16 cellular contexts compared by ENCODE assay signal in genomic region chr15:67201136-67201535, GRCh38. TPM values are rescaled to one million over a fixed set of nuclear protein-coding genes. Genes with fewer than 3 reads are reported as not detected.
DNase-seq lines count a peak whose midpoint lies in the region; TF ChIP-seq lines count a peak whose summit lies in the region.
"Had no signal": no experiment of that assay in that cellular context is flagged by ENCODE, and none has a peak within 500 bp of the region (broad histone marks: within the 10 kb centered on the region; RNA-seq: fewer than 3 reads in every experiment).

No MANE protein-coding gene starts in this region.

- TF ChIP-seq CTCF in choroid plexus epithelial cell (conservative IDR thresholded peaks at IDR 0.05; ENCODE audit: low read depth, low read length) (no peak), Calu3 (IDR thresholded peaks at IDR 0.05; ENCODE audit: unreplicated experiment) (no peak)

- CTCF ChIA-PET in Calu3 (lab: Charles Lee), result no interaction called here

- no peak overlapping the region for H3K27ac Mint-ChIP-seq in Calu3 (ENCODE audit: unreplicated experiment)
- H3K27ac Mint-ChIP-seq: activated T-helper 2 cell treated with anti-CD3 and anti-CD28 coated beads, Interferon-gamma antibody, Interleukin-2, Interleukin-4, amounts not matched to agents 10 μg/mL and 5 μg/mL and 100 μg/mL, durations not matched to agents 14 hours and 24 hours and 36 hours; CD4-positive, alpha-beta T cell; endodermal cell had no signal

- H3K4me3 ChIP-seq in choroid plexus epithelial cell (ENCODE audit: low read depth, low read length) (no peak overlapping the region), skeletal muscle cell (ENCODE audit: low read depth, low read length) (no peak overlapping the region)
- H3K4me3 ChIP-seq: prostate gland had no signal

- no TSS peak for BruUV-seq in Calu3 (replicated peaks; lab: Mats Ljungman, UMichigan)

- no peaks in the 10 kb centered on the region for H3K27me3 Mint-ChIP-seq in Calu3 (ENCODE audit: unreplicated experiment)
- H3K27me3 Mint-ChIP-seq: brain; CD4-positive, alpha-beta T cell had no signal

- peaks cover 18% of the 10 kb centered on the region for H3K4me1 Mint-ChIP-seq in Calu3 (ENCODE audit: low read depth, unreplicated experiment)

- DNase-seq in EH (ENCODE audit: low read depth), result peak; percentile 52
- DNase-seq in OCI-M1 (lab: John Stamatoyannopoulos, UW), result peak; percentile 14
- DNase-seq in choroid plexus epithelial cell (ENCODE audit: low read depth), result peak; percentile 47
- DNase-seq in skeletal muscle cell (ENCODE audit: low read depth), result peak; percentile 35
- DNase-seq in GDM1 (lab: John Stamatoyannopoulos, UW), result no peak
- no peak for DNase-seq in NCI-H2107 (lab: John Stamatoyannopoulos, UW)
- no peak for DNase-seq in Calu3
- DNase-seq: activated CD4-positive, alpha-beta T cell treated with anti-CD3 and anti-CD28 coated beads, Interleukin-2, amount 50 U/mL, for 1 hour; CD4-positive, alpha-beta T cell; endodermal cell; foreskin melanocyte; NCI-H1048; stimulated activated CD4-positive, alpha-beta T cell treated with anti-CD3 and anti-CD28 coated beads, Interleukin-2, amount 100 ng/mL, for 24 hours had no signal

- H3K9me3 Mint-ChIP-seq in Calu3 (ENCODE audit: low read depth, unreplicated experiment), result no peaks in the 10 kb centered on the region
- H3K9me3 Mint-ChIP-seq: activated T-helper 2 cell treated with anti-CD3 and anti-CD28 coated beads, Interferon-gamma antibody, Interleukin-2, Interleukin-4, amounts not matched to agents 10 μg/mL and 5 μg/mL and 100 μg/mL, durations not matched to agents 14 hours and 24 hours and 36 hours; CD4-positive, alpha-beta T cell; endodermal cell had no signal

- no peak overlapping the region for H3K4me3 Mint-ChIP-seq in Calu3 (ENCODE audit: low read depth, unreplicated experiment)
- H3K4me3 Mint-ChIP-seq: brain; CD4-positive, alpha-beta T cell; endodermal cell had no signal

- intact Hi-C loops in Calu3 (cut with micrococcal nuclease; ENCODE audit: unreplicated experiment), result no loop called here

- peaks cover 31% of the 10 kb centered on the region for H3K36me3 Mint-ChIP-seq in Calu3 (ENCODE audit: insufficient read depth, unreplicated experiment)

RNA-seq across cellular contexts. Expression of gene AAGAB, which starts 53.3 kb away (rescaled TPM):
- total RNA-seq in Calu3 (2022), result 68.1 and 73.6 TPM in 2 replicates

RNA-seq across cellular contexts. Expression of gene IQCH, which starts 53.5 kb away (rescaled TPM):
- 5.5 and 8.1 TPM in 2 replicates for total RNA-seq in Calu3 (2022)

Comparison
In these comparisons a context has a peak if more than half of its experiments do, and no peak if none do; other contexts are left out.
1. DNase-seq: peak in EH (single experiment), OCI-M1 (single experiment), choroid plexus epithelial cell (single experiment) and skeletal muscle cell (single experiment); none in GDM1 (single experiment), NCI-H2107 (single experiment) and Calu3 (single experiment).